In the genomic region with DNA sequence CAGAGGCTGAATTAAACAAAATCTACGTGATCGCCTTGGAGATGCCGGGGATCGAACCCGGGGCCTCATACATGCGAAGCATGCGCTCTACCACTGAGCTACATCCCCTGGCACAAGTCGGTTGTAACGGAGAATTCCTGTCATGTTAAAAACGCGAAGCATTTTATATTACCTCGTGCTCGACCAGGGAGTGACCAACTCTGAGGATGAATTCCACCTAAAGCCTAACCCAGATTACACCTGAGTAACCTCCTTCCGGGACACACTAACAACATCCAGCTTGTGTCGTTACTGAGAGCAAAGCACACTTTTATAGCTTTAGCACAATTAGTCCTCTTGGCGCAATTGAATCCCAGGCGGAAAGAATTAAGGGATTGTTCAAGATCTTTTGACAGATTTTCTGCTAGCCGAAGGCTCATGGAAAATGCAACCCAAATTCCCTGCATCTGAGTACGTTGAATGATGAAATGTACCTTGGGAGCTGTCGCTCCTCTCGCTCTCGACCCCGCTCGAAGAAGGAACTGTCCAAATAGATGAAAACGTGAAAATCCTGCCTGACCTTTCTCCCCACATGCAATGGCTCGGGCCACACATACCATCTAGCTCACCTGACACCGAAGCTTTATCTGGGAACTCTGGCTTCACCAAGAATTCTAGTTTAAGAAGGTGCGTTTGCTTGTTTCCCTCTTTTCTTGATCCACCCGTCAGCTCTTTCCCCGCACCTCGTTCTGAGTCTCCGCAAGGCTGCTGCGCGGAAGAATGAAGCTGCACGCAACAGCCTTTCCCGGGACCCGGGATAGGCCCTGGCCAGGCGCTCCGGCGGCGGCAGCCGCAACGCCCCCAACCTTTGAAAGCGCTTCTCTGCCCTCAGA, we compare ENCODE assay signal across 8 cellular contexts.
DNase-seq lines count a peak whose midpoint lies in the region; TF ChIP-seq lines count a peak whose summit lies in the region.

No MANE protein-coding gene starts in this region.

- H3K27ac Mint-ChIP-seq in brain = peak overlapping the region; percentile 19 to 73 (median 29)
- peak overlapping the region; percentile 86 for H3K27ac Mint-ChIP-seq in stimulated activated naive CD8-positive, alpha-beta T cell treated with anti-CD3 and anti-CD28 coated beads, Interleukin-15, Interleukin-2, amounts not matched to agents 100 ng/mL and 50 ng/mL, for 24 hours

- no peaks in the 10 kb centered on the region for H3K36me3 ChIP-seq in mesenchymal stem cell (ENCODE audit: control insufficient read depth in 1 of 2, insufficient read depth in 2 of 2, low read depth in 1 of 2, low read length in 2 of 2)

- H3K36me3 Mint-ChIP-seq in brain = no peaks in the 10 kb centered on the region
- no peaks in the 10 kb centered on the region for H3K36me3 Mint-ChIP-seq in stimulated activated naive CD8-positive, alpha-beta T cell treated with anti-CD3 and anti-CD28 coated beads, Interleukin-15, Interleukin-2, amounts not matched to agents 100 ng/mL and 50 ng/mL, for 24 hours (ENCODE audit: low read depth)

- no peak overlapping the region for H4K8ac ChIP-seq in mesenchymal stem cell (ENCODE audit: low read length)

- H3K14ac ChIP-seq in mesenchymal stem cell (ENCODE audit: low read length in 2 of 2) = no peak overlapping the region

- peak overlapping the region in 1 of 2 experiments; percentile 73 for H3K23ac ChIP-seq in mesenchymal stem cell (ENCODE audit: low read length in 2 of 2)

- peaks cover 5 to 10% of the 10 kb centered on the region in 2 experiments for H3K27me3 ChIP-seq in mesenchymal stem cell (ENCODE audit: control insufficient read depth in 1 of 2, insufficient read depth in 1 of 2, low read length in 2 of 2)

- no peak overlapping the region for H2BK15ac ChIP-seq in mesenchymal stem cell (ENCODE audit: low read depth, poor library complexity, severe bottlenecking)

- peak overlapping the region; percentile 76 for H3K4me2 ChIP-seq in mesenchymal stem cell (ENCODE audit: low read length, poor library complexity, severe bottlenecking)

- DNase-seq in D341Med (ENCODE audit: low spot score) (peak; percentile 70), HUDEP-2 (lab: John Stamatoyannopoulos, UW; ENCODE audit: unreplicated experiment in 76 of 76) (peak in 65 of 76 experiments; percentile 26 to 87 (median 73)), SHP77 (lab: John Stamatoyannopoulos, UW) (peak; percentile 55 to 61), mesenchymal stem cell (peak; percentile 70), amniotic stem cell (lab: John Stamatoyannopoulos, UW) (no peak)
- no peak for DNase-seq in activated effector memory CD4-positive, alpha-beta T cell treated with anti-CD3 and anti-CD28 coated beads, Interleukin-2, amount 50 U/mL, for 16 hours

- H3K4me1 Mint-ChIP-seq in brain = peaks cover 7% of the 10 kb centered on the region
- H3K4me1 Mint-ChIP-seq in stimulated activated naive CD8-positive, alpha-beta T cell treated with anti-CD3 and anti-CD28 coated beads, Interleukin-15, Interleukin-2, amounts not matched to agents 100 ng/mL and 50 ng/mL, for 24 hours (ENCODE audit: low read depth) = peaks cover 4% of the 10 kb centered on the region

- peaks cover 5% of the 10 kb centered on the region for H3K4me1 ChIP-seq in mesenchymal stem cell (ENCODE audit: control insufficient read depth, insufficient read depth, low read depth, low read length)

- H2BK120ac ChIP-seq in mesenchymal stem cell (ENCODE audit: low read depth, low read length) = no peak overlapping the region

- no peaks in the 10 kb centered on the region for H3K9me3 ChIP-seq in mesenchymal stem cell (ENCODE audit: control insufficient read depth, low read length)

- peak overlapping the region; percentile 92 to 95 (median 94) for H3K4me3 Mint-ChIP-seq in brain
- peak overlapping the region; percentile 83 for H3K4me3 Mint-ChIP-seq in stimulated activated naive CD8-positive, alpha-beta T cell treated with anti-CD3 and anti-CD28 coated beads, Interleukin-15, Interleukin-2, amounts not matched to agents 100 ng/mL and 50 ng/mL, for 24 hours

- H4K91ac ChIP-seq in mesenchymal stem cell (ENCODE audit: low read length) = no peak overlapping the region

- H2AFZ ChIP-seq in mesenchymal stem cell (ENCODE audit: low read depth, low read length) = no peak overlapping the region

- H3K4ac ChIP-seq in mesenchymal stem cell (ENCODE audit: low read depth in 1 of 2, low read length in 2 of 2) = no peak overlapping the region

- H3K9ac ChIP-seq in mesenchymal stem cell (ENCODE audit: low read length) = peak overlapping the region; percentile 28

- peak overlapping the region; percentile 50 to 87 for H3K4me3 ChIP-seq in mesenchymal stem cell (ENCODE audit: insufficient read depth in 1 of 2, low read depth in 1 of 2, low read length in 2 of 2)

- H3K27ac ChIP-seq in mesenchymal stem cell (ENCODE audit: low read length, poor library complexity, severe bottlenecking) = no peak overlapping the region

- TF ChIP-seq CTCF in brain (conservative IDR thresholded peaks at IDR 0.05) = no peak

- H2BK12ac ChIP-seq in mesenchymal stem cell (ENCODE audit: low read length in 2 of 2) = no peak overlapping the region

- H3K18ac ChIP-seq in mesenchymal stem cell (ENCODE audit: low read depth in 1 of 2, low read length in 2 of 2) = no peak overlapping the region

- peaks cover 0 to 17% (median 0%) of the 10 kb centered on the region in 5 experiments for H3K9me3 Mint-ChIP-seq in brain
- H3K9me3 Mint-ChIP-seq in stimulated activated naive CD8-positive, alpha-beta T cell treated with anti-CD3 and anti-CD28 coated beads, Interleukin-15, Interleukin-2, amounts not matched to agents 100 ng/mL and 50 ng/mL, for 24 hours = peaks cover 4% of the 10 kb centered on the region

- 1% methylated on average over 44 of the region's 44 CpGs for WGBS in mesenchymal stem cell

- no peaks in the 10 kb centered on the region for H3K79me1 ChIP-seq in mesenchymal stem cell (replicated peaks; ENCODE audit: low read length, poor library complexity, severe bottlenecking)

- peaks cover 36% of the 10 kb centered on the region for H3K27me3 Mint-ChIP-seq in brain
- H3K27me3 Mint-ChIP-seq in stimulated activated naive CD8-positive, alpha-beta T cell treated with anti-CD3 and anti-CD28 coated beads, Interleukin-15, Interleukin-2, amounts not matched to agents 100 ng/mL and 50 ng/mL, for 24 hours = peaks cover 73% of the 10 kb centered on the region

- H2AK5ac ChIP-seq in mesenchymal stem cell (ENCODE audit: low read length, severe bottlenecking) = no peak overlapping the region

- H2BK5ac ChIP-seq in mesenchymal stem cell (ENCODE audit: low read depth, low read length, poor library complexity, severe bottlenecking) = no peak overlapping the region

Comparison
In these comparisons a context has a peak if more than half of its experiments do, and no peak if none do; other contexts are left out.
1. DNase-seq: peak in D341Med (single experiment), HUDEP-2 (65 of 76), SHP77 (2 of 2) and mesenchymal stem cell (single experiment); none in amniotic stem cell (single experiment) and activated effector memory CD4-positive, alpha-beta T cell treated with anti-CD3 and anti-CD28 coated beads, Interleukin-2, amount 50 U/mL, for 16 hours (single experiment).